ENCODE assay signal across 15 cellular contexts in the genomic region with DNA sequence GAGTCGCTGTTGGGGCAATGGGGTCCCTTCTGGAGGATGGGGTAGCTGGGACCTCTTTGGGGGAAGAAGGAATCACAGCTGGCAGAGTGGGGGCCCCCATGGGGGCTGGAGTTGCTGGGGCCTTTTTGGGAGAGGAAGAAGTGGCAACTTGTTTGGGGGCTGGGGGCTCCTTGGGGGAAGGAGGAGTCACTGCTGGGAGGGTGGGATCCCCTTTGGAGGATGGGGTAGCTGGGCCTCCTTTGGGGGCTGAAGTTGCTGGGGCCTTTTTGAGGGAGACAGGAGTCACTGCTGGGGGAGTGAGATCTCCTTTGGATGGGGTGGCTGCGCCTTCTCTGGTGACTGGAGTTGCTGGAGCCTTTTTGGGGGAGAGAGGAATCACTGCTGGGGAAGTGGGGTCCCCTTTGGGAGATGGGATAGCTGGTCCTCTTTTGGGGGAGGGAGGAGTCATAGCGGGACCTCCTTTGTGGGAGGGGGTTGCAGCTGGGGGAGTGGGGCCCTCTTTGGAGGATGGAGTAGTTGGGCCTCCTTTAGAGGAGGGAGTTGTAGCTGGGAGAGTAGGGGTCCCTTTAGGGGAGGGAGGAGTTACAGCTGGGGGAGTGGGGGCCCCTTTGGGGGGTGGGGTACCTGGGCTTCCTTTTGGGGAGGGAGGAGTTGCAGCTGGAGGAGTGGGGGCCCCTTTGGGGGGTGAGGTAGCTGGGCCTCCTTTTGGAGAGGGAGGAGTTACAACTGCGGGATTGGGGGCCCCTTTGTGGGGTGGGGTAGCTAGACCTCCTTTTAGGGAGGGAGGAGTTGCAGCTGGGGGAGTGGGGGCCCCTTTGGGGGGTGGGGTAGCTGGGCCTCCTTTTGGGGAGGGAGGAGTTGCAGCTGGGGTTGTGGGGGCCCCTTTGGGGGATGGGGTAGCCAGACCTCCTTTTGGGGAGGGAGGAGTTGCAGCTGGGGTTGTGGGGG. TPM values are rescaled to one million over a fixed set of nuclear protein-coding genes. Genes with fewer than 3 reads are reported as not detected.
DNase-seq lines count a peak whose midpoint lies in the region; ATAC-seq and TF ChIP-seq lines count a peak whose summit lies in the region.
"Had no signal": no experiment of that assay in that cellular context is flagged by ENCODE, and none has a peak within 500 bp of the region (broad histone marks: within the 10 kb centered on the region; RNA-seq: fewer than 3 reads in every experiment).

No MANE protein-coding gene starts in this region.

- H3K27ac Mint-ChIP-seq in activated CD4-positive, alpha-beta T cell treated with anti-CD3 and anti-CD28 coated beads, Interleukin-2, amount 10 ng/mL, durations not matched to agents 24 days and 14 days: peak overlapping the region; percentile 81
- H3K27ac Mint-ChIP-seq in chondrocyte (ENCODE audit: unreplicated experiment): no peak overlapping the region

- peak overlapping the region; percentile 25 for H3K4me2 ChIP-seq in Loucy (ENCODE audit: low read depth, low read length, poor library complexity, severe bottlenecking)
- H3K4me2 ChIP-seq: A549 had no signal

- no peak for TF ChIP-seq POLR2A in gastrocnemius medialis (IDR thresholded peaks at IDR 0.05)

- intact Hi-C loops in activated CD4-positive, alpha-beta T cell treated with anti-CD3 and anti-CD28 coated beads, Interleukin-2, amount 10 ng/mL, durations not matched to agents 24 days and 14 days (cut with micrococcal nuclease): no loop called here
- intact Hi-C loops in gastrocnemius medialis (cut with DNase I; ENCODE audit: low total_unique reads): no loop called here

- no peak overlapping the region for H2AFZ ChIP-seq in Loucy (ENCODE audit: low read length)

- H3K36me3 Mint-ChIP-seq in activated CD4-positive, alpha-beta T cell treated with anti-CD3 and anti-CD28 coated beads, Interleukin-2, amount 10 ng/mL, durations not matched to agents 24 days and 14 days (ENCODE audit: low read depth): peaks cover 86% of the 10 kb centered on the region
- H3K36me3 Mint-ChIP-seq in chondrocyte (ENCODE audit: low read depth): peaks cover 49% of the 10 kb centered on the region

- H3K27me3 Mint-ChIP-seq in activated CD4-positive, alpha-beta T cell treated with anti-CD3 and anti-CD28 coated beads, Interleukin-2, amount 10 ng/mL, durations not matched to agents 24 days and 14 days: no peaks in the 10 kb centered on the region
- H3K27me3 Mint-ChIP-seq in chondrocyte (ENCODE audit: low read depth): no peaks in the 10 kb centered on the region

- H3K27ac ChIP-seq in gastrocnemius medialis: peak overlapping the region; percentile 80 to 97 (median 95)

- H3K4me1 ChIP-seq in Loucy (ENCODE audit: insufficient read depth, low read length, poor library complexity, severe bottlenecking) (peaks cover 43% of the 10 kb centered on the region), gastrocnemius medialis (peaks cover 88 to 91% of the 10 kb centered on the region in 2 donors)

- no peak overlapping the region for H3K9ac ChIP-seq in Loucy (ENCODE audit: low read depth, low read length, poor library complexity, severe bottlenecking)

- H3K9me2 ChIP-seq in Loucy (replicated peaks; ENCODE audit: low read depth, low read length): no peaks in the 10 kb centered on the region

- no peak for ATAC-seq in gastrocnemius medialis
- no peak for ATAC-seq in HG02885 (IDR thresholded peaks at IDR 0.05; ENCODE audit: poor library complexity, unreplicated experiment)
- ATAC-seq in HG03108 (IDR thresholded peaks at IDR 0.05; ENCODE audit: unreplicated experiment): no peak
- ATAC-seq: left ventricle myocardium superior had no signal

- H3K9me3 ChIP-seq in Loucy (ENCODE audit: insufficient read depth, low read depth, low read length) (no peaks in the 10 kb centered on the region), gastrocnemius medialis (no peaks in the 10 kb centered on the region)
- H3K9me3 ChIP-seq: A549 had no signal

- peaks cover 65% of the 10 kb centered on the region for H3K4me1 Mint-ChIP-seq in activated CD4-positive, alpha-beta T cell treated with anti-CD3 and anti-CD28 coated beads, Interleukin-2, amount 10 ng/mL, durations not matched to agents 24 days and 14 days
- H3K4me1 Mint-ChIP-seq in chondrocyte (ENCODE audit: low read depth): peaks cover 48% of the 10 kb centered on the region

- TF ChIP-seq CTCF in Loucy (conservative IDR thresholded peaks at IDR 0.05; ENCODE audit: low read length): no peak
- TF ChIP-seq CTCF in chondrocyte (IDR thresholded peaks at IDR 0.05): no peak
- no peak for TF ChIP-seq CTCF in gastrocnemius medialis (IDR thresholded peaks at IDR 0.05 in 4 of 5, conservative IDR thresholded peaks at IDR 0.05 in 1 of 5)

- H3K79me2 ChIP-seq in Loucy (ENCODE audit: insufficient read depth, low read length): peaks cover 79% of the 10 kb centered on the region

- in situ Hi-C loops in gastrocnemius medialis (cut with MboI; ENCODE audit: low sequenced_read_pairs in 4 of 4): no loop called here

- peaks cover 77% of the 10 kb centered on the region for H3K36me3 ChIP-seq in Loucy (ENCODE audit: insufficient read depth, low read length)
- peaks cover 3 to 73% of the 10 kb centered on the region in 2 donors for H3K36me3 ChIP-seq in gastrocnemius medialis

- H3K27me3 ChIP-seq in Loucy (ENCODE audit: insufficient read depth, low read length, poor library complexity, severe bottlenecking) (no peaks in the 10 kb centered on the region), gastrocnemius medialis (no peaks in the 10 kb centered on the region)

- no peak overlapping the region for H3K4me3 Mint-ChIP-seq in activated CD4-positive, alpha-beta T cell treated with anti-CD3 and anti-CD28 coated beads, Interleukin-2, amount 10 ng/mL, durations not matched to agents 24 days and 14 days
- H3K4me3 Mint-ChIP-seq in chondrocyte (ENCODE audit: unreplicated experiment): no peak overlapping the region

- H4K20me1 ChIP-seq in Loucy (ENCODE audit: insufficient read depth, low read length, poor library complexity, severe bottlenecking): peaks cover 88% of the 10 kb centered on the region

- H3K9me3 Mint-ChIP-seq in activated CD4-positive, alpha-beta T cell treated with anti-CD3 and anti-CD28 coated beads, Interleukin-2, amount 10 ng/mL, durations not matched to agents 24 days and 14 days: no peaks in the 10 kb centered on the region
- H3K9me3 Mint-ChIP-seq in chondrocyte (ENCODE audit: low read depth): no peaks in the 10 kb centered on the region

- DNase-seq in activated CD4-positive, alpha-beta T cell treated with anti-CD3 and anti-CD28 coated beads, Interleukin-2, amount 10 ng/mL, durations not matched to agents 24 days and 14 days: no peak
- DNase-seq in activated CD4-positive, alpha-beta T cell treated with anti-CD3 and anti-CD28 coated beads, Interleukin-2, amount 50 U/mL, for 4 hours: no peak
- peak; percentile 46 for DNase-seq in chondrocyte (ENCODE audit: low spot score)
- DNase-seq in gastrocnemius medialis: no peak
- no peak for DNase-seq in NCI-H146 treated with DMSO at 0.1 percent for 48 hours (lab: John Stamatoyannopoulos, UW; ENCODE audit: unreplicated experiment)
- DNase-seq: DMS 273 treated with DMSO at 0.1 percent for 48 hours, hippocampal formation, left ventricle myocardium superior, NCI-H1048, nucleus accumbens, substantia nigra had no signal

- H3F3A ChIP-seq in Loucy (ENCODE audit: low read depth): peaks cover 2% of the 10 kb centered on the region

- no peak overlapping the region for H3K4me3 ChIP-seq in Loucy (ENCODE audit: low read length, poor library complexity, severe bottlenecking)
- H3K4me3 ChIP-seq in gastrocnemius medialis: no peak overlapping the region
- H3K4me3 ChIP-seq: A549 had no signal

RNA-seq across cellular contexts. Expression of gene NACA, which starts 7.9 kb away (rescaled TPM):
- 1,041 and 1,057 TPM in 2 replicates for total RNA-seq in activated CD4-positive, alpha-beta T cell treated with anti-CD3 and anti-CD28 coated beads, Interleukin-2, amount 10 ng/mL, durations not matched to agents 24 days and 14 days
- total RNA-seq in chondrocyte (483 to 537 TPM (median 513 TPM) in 3 replicates), gastrocnemius medialis (100 to 1,000 TPM; 225 to 438 (median 398) TPM)

RNA-seq across cellular contexts. Expression of gene PTGES3, which starts 29.1 kb away (rescaled TPM):
- total RNA-seq in activated CD4-positive, alpha-beta T cell treated with anti-CD3 and anti-CD28 coated beads, Interleukin-2, amount 10 ng/mL, durations not matched to agents 24 days and 14 days: 351 and 357 TPM in 2 replicates
- total RNA-seq in chondrocyte (123 to 156 TPM (median 127 TPM) in 3 replicates), gastrocnemius medialis (10 to 100 TPM; 57.2 to 81.4 (median 69.3) TPM)

RNA-seq across cellular contexts. Expression of gene PRIM1, which starts 34.9 kb away (rescaled TPM):
- 69.2 and 74.0 TPM in 2 replicates for total RNA-seq in activated CD4-positive, alpha-beta T cell treated with anti-CD3 and anti-CD28 coated beads, Interleukin-2, amount 10 ng/mL, durations not matched to agents 24 days and 14 days
- total RNA-seq in chondrocyte (3.3 to 7.7 TPM (median 3.5 TPM) in 3 replicates), gastrocnemius medialis (1 to 10 TPM; 3.2 to 5.9 (median 3.7) TPM)

RNA-seq across cellular contexts. Expression of gene HSD17B6, which starts 45.9 kb away (rescaled TPM):
- total RNA-seq in activated CD4-positive, alpha-beta T cell treated with anti-CD3 and anti-CD28 coated beads, Interleukin-2, amount 10 ng/mL, durations not matched to agents 24 days and 14 days: 1.3 and 2.4 TPM in 2 replicates
- total RNA-seq in chondrocyte (0.27 to 1.0 TPM (median 0.80 TPM) in 3 replicates), gastrocnemius medialis (1 to 10 TPM in 3 of 4 donors, not detected in 1; 1.2 to 2.3 (median 1.6) TPM)
